In genomic region chr14:59926534-59926933, GRCh38 we compare ENCODE assay signal across 37 cellular contexts. TPM values are rescaled to one million over a fixed set of nuclear protein-coding genes. Genes with fewer than 3 reads are reported as not detected.
DNase-seq lines count a peak whose midpoint lies in the region; ATAC-seq and TF ChIP-seq lines count a peak whose summit lies in the region.
"Had no signal": no experiment of that assay in that cellular context is flagged by ENCODE, and none has a peak within 500 bp of the region (broad histone marks: within the 10 kb centered on the region; RNA-seq: fewer than 3 reads in every experiment).

No MANE protein-coding gene starts in this region.

- intact Hi-C loops in PC-3 (cut with micrococcal nuclease), result no loop called here
- intact Hi-C loops in left cardiac atrium (cut with DNase I), result no loop called here

- peak overlapping the region; percentile 54 for H3K27ac Mint-ChIP-seq in activated naive CD8-positive, alpha-beta T cell treated with anti-CD3 and anti-CD28 coated beads for 36 hours
- no peak overlapping the region for H3K27ac Mint-ChIP-seq in activated naive CD8-positive, alpha-beta T cell treated with anti-CD3 and anti-CD28 coated beads, Interleukin-2, amount 50 U/mL, for 24 hours
- H3K27ac Mint-ChIP-seq in HFFc6, result no peak overlapping the region
- H3K27ac Mint-ChIP-seq: brain; CD4-positive, CD25-positive, alpha-beta regulatory T cell; T-helper 2 cell treated with Interferon-gamma antibody and Interleukin-4, amounts not matched to agents 5 μg/mL and 100 μg/mL, for 36 hours had no signal

- no peaks in the 10 kb centered on the region for H3F3A ChIP-seq in PC-3 (ENCODE audit: low read length, unreplicated experiment)

- H3K4me1 Mint-ChIP-seq in activated naive CD8-positive, alpha-beta T cell treated with anti-CD3 and anti-CD28 coated beads for 36 hours, result peaks cover 14% of the 10 kb centered on the region
- H3K4me1 Mint-ChIP-seq in activated naive CD8-positive, alpha-beta T cell treated with anti-CD3 and anti-CD28 coated beads, Interleukin-2, amount 50 U/mL, for 24 hours, result peaks cover 18% of the 10 kb centered on the region
- no peaks in the 10 kb centered on the region for H3K4me1 Mint-ChIP-seq in HFFc6 (ENCODE audit: low read depth)
- H3K4me1 Mint-ChIP-seq: brain; CD4-positive, CD25-positive, alpha-beta regulatory T cell had no signal

- no peaks in the 10 kb centered on the region for H4K20me1 ChIP-seq in PC-3 (ENCODE audit: low read length)

- peak overlapping the region; percentile 12 for H3K4me3 Mint-ChIP-seq in activated naive CD8-positive, alpha-beta T cell treated with anti-CD3 and anti-CD28 coated beads for 36 hours
- no peak overlapping the region for H3K4me3 Mint-ChIP-seq in activated naive CD8-positive, alpha-beta T cell treated with anti-CD3 and anti-CD28 coated beads, Interleukin-2, amount 50 U/mL, for 24 hours
- no peak overlapping the region for H3K4me3 Mint-ChIP-seq in HFFc6
- H3K4me3 Mint-ChIP-seq: brain; CD4-positive, CD25-positive, alpha-beta regulatory T cell; T-helper 2 cell treated with Interferon-gamma antibody and Interleukin-4, amounts not matched to agents 5 μg/mL and 100 μg/mL, for 36 hours had no signal

- H3K9me3 Mint-ChIP-seq in activated naive CD8-positive, alpha-beta T cell treated with anti-CD3 and anti-CD28 coated beads for 36 hours, result peaks cover 2% of the 10 kb centered on the region
- H3K9me3 Mint-ChIP-seq in activated naive CD8-positive, alpha-beta T cell treated with anti-CD3 and anti-CD28 coated beads, Interleukin-2, amount 50 U/mL, for 24 hours, result no peaks in the 10 kb centered on the region
- no peaks in the 10 kb centered on the region for H3K9me3 Mint-ChIP-seq in HFFc6
- H3K9me3 Mint-ChIP-seq: T-helper 2 cell treated with Interferon-gamma antibody and Interleukin-4, amounts not matched to agents 5 μg/mL and 100 μg/mL, for 36 hours had no signal

- POLR2A ChIA-PET in PC-3 (lab: Charles Lee; ENCODE audit: unreplicated experiment), result no interaction called here

- no peak overlapping the region for H2AFZ ChIP-seq in PC-3 (ENCODE audit: low read length)

- no peak overlapping the region for H3K9ac ChIP-seq in PC-3 (ENCODE audit: low read length)

- ATAC-seq in activated naive CD8-positive, alpha-beta T cell treated with anti-CD3 and anti-CD28 coated beads, Interleukin-2, amount 50 U/mL, for 24 hours, result no peak
- peak; percentile 44 for ATAC-seq in HG02885 (IDR thresholded peaks at IDR 0.05; ENCODE audit: poor library complexity, unreplicated experiment)
- ATAC-seq in PC-3, result peak; percentile 75
- no peak for ATAC-seq in HG03378 (IDR thresholded peaks at IDR 0.05; ENCODE audit: unreplicated experiment)
- ATAC-seq in left cardiac atrium, result no peak
- ATAC-seq: A549, heart right ventricle had no signal

- DNase-seq in activated naive CD8-positive, alpha-beta T cell treated with anti-CD3 and anti-CD28 coated beads for 36 hours, result no peak
- DNase-seq in activated naive CD8-positive, alpha-beta T cell treated with anti-CD3 and anti-CD28 coated beads, Interleukin-2, amount 50 U/mL, for 24 hours, result no peak
- DNase-seq in PC-3, result peak; percentile 42
- no peak for DNase-seq in HFFc6
- no peak for DNase-seq in NCI-H2081 treated with DMSO at 0.1 percent for 48 hours (lab: John Stamatoyannopoulos, UW)
- no peak for DNase-seq in left cardiac atrium
- DNase-seq: activated CD4-positive, alpha-beta T cell treated with anti-CD3 and anti-CD28 coated beads for 4 hours; activated naive CD4-positive, alpha-beta T cell treated with Interleukin-2 at 50 U/mL for 16 hours; activated T-cell treated with anti-CD3 and anti-CD28 coated beads, Interleukin-2, amount 50 U/mL, for 1 hour; adrenal gland; AML-193; Calu3; CD4-positive, CD25-positive, alpha-beta regulatory T cell; DMS79; esophagus squamous epithelium; foreskin melanocyte; GDM1; HCEC 1CT; heart right ventricle; IMR-90; NCI-H1694; NCI-H2171; NCI-H82; posterior cingulate gyrus; small intestine; stimulated activated naive CD4-positive, alpha-beta T cell; testis had no signal

- H3K27me3 Mint-ChIP-seq in activated naive CD8-positive, alpha-beta T cell treated with anti-CD3 and anti-CD28 coated beads for 36 hours, result no peaks in the 10 kb centered on the region
- peaks cover 7% of the 10 kb centered on the region for H3K27me3 Mint-ChIP-seq in activated naive CD8-positive, alpha-beta T cell treated with anti-CD3 and anti-CD28 coated beads, Interleukin-2, amount 50 U/mL, for 24 hours
- no peaks in the 10 kb centered on the region; the same call in 1 of the 2 replicates for H3K27me3 Mint-ChIP-seq in HFFc6 (ENCODE audit: insufficient read depth)

- H3K79me2 ChIP-seq in PC-3 (ENCODE audit: low read length), result no peaks in the 10 kb centered on the region

- CTCF ChIA-PET in PC-3 (lab: Charles Lee), result no interaction called here

- no TSS peak for BruUV-seq in PC-3 (replicated peaks; lab: Mats Ljungman, UMichigan)

- no peaks in the 10 kb centered on the region for H3K36me3 Mint-ChIP-seq in activated naive CD8-positive, alpha-beta T cell treated with anti-CD3 and anti-CD28 coated beads for 36 hours
- no peaks in the 10 kb centered on the region for H3K36me3 Mint-ChIP-seq in activated naive CD8-positive, alpha-beta T cell treated with anti-CD3 and anti-CD28 coated beads, Interleukin-2, amount 50 U/mL, for 24 hours (ENCODE audit: low read depth)
- no peaks in the 10 kb centered on the region for H3K36me3 Mint-ChIP-seq in HFFc6 (ENCODE audit: low read depth)
- H3K36me3 Mint-ChIP-seq: brain; CD4-positive, CD25-positive, alpha-beta regulatory T cell had no signal

- TF ChIP-seq CTCF in PC-3 (conservative IDR thresholded peaks at IDR 0.05; ENCODE audit: low read depth, low read length) (no peak), HFFc6 (IDR thresholded peaks at IDR 0.05) (no peak)

- 0 out of 2 replicates have a peak, but pooled peaks cover 4% of the 10 kb centered on the region for H3K4me1 ChIP-seq in PC-3 (ENCODE audit: insufficient read depth, low read length)
- H3K4me1 ChIP-seq: A549, adrenal gland, esophagus squamous epithelium, heart right ventricle, right atrium auricular region, testis had no signal

- peaks cover 39% of the 10 kb centered on the region for H3K27me3 ChIP-seq in PC-3 (ENCODE audit: low read length)
- H3K27me3 ChIP-seq: adrenal gland, esophagus squamous epithelium, right atrium auricular region, testis had no signal

- no peak overlapping the region for H3K27ac ChIP-seq in PC-3 (ENCODE audit: low read length)
- H3K27ac ChIP-seq: A549, adrenal gland, esophagus squamous epithelium, heart right ventricle, right atrium auricular region, testis, VCaP had no signal

- H3K4me2 ChIP-seq in PC-3 (ENCODE audit: low read length), result no peak overlapping the region
- H3K4me2 ChIP-seq: A549 had no signal

- H3K36me3 ChIP-seq in PC-3 (ENCODE audit: low read depth, low read length), result no peaks in the 10 kb centered on the region
- H3K36me3 ChIP-seq: adrenal gland, esophagus squamous epithelium, heart right ventricle, right atrium auricular region had no signal

- no peaks in the 10 kb centered on the region for H3K9me2 ChIP-seq in PC-3 (replicated peaks; ENCODE audit: low read length)

- H3K9me3 ChIP-seq in PC-3 (ENCODE audit: low read length), result no peaks in the 10 kb centered on the region
- H3K9me3 ChIP-seq: A549, adrenal gland, esophagus squamous epithelium, right atrium auricular region, testis had no signal

- H3K4me3 ChIP-seq in PC-3 (ENCODE audit: low read length), result no peak overlapping the region
- H3K4me3 ChIP-seq: A549, adrenal gland, esophagus squamous epithelium, heart right ventricle, right atrium auricular region, testis had no signal

RNA-seq across cellular contexts. Expression of gene LRRC9, which starts 6.6 kb away (rescaled TPM):
- under 1 TPM; 0.56 to 0.66 TPM for total RNA-seq in activated naive CD8-positive, alpha-beta T cell treated with anti-CD3 and anti-CD28 coated beads for 36 hours
- total RNA-seq in PC-3 (2014; rRNA removed) (not detected in 2 replicates), left cardiac atrium (1 to 10 TPM in 1 of 2 donors, under 1 TPM in 1; 0.38 to 1.2 TPM)
- total RNA-seq in HFFc6 (2021; fragmentation: NEBNext Ultra II Directional; extraction: Animal tissue kit (Norgen Biotek cat#: 25700)), result not detected
- total RNA-seq: activated CD8-positive, alpha-beta memory T cell treated with anti-CD3 and anti-CD28 coated beads for 36 hours; Calu3; CD4-positive, CD25-positive, alpha-beta regulatory T cell; dermis microvascular lymphatic vessel endothelial cell; esophagus squamous epithelium; IMR-90; RPMI7951 had no signal

RNA-seq across cellular contexts. Expression of gene RTN1, which starts 56.0 kb away (rescaled TPM):
- total RNA-seq in activated naive CD8-positive, alpha-beta T cell treated with anti-CD3 and anti-CD28 coated beads for 36 hours, result not detected
- 0.40 TPM in 1 of 2 replicates, not detected in the other for total RNA-seq in PC-3 (2014; rRNA removed)
- under 1 TPM in 2 of 6 experiments, not detected in 4; 0.07 to 0.17 TPM for total RNA-seq in HFFc6 (2021; fragmentation: NEBNext Ultra II Directional; extraction: Animal tissue kit (Norgen Biotek cat#: 25700))
- total RNA-seq in left cardiac atrium, result 1 to 10 TPM; 1.1 to 3.0 TPM
- total RNA-seq: activated CD8-positive, alpha-beta memory T cell treated with anti-CD3 and anti-CD28 coated beads for 36 hours; Calu3; RPMI7951 had no signal

Comparison
In these comparisons a context has a peak if more than half of its experiments do, and no peak if none do; other contexts are left out.
1. ATAC-seq: peak in HG02885 (single experiment) and PC-3 (single experiment); none in activated naive CD8-positive, alpha-beta T cell treated with anti-CD3 and anti-CD28 coated beads, Interleukin-2, amount 50 U/mL, for 24 hours (single experiment), HG03378 (single experiment) and left cardiac atrium (0 of 2).